ENCODE assay signal across 8 cellular contexts in genomic region chr9:122099271-122099869, GRCh38. TPM values are rescaled to one million over a fixed set of nuclear protein-coding genes. Genes with fewer than 3 reads are reported as not detected.
DNase-seq lines count a peak whose midpoint lies in the region; ATAC-seq and TF ChIP-seq lines count a peak whose summit lies in the region.
"Had no signal": no experiment of that assay in that cellular context is flagged by ENCODE, and none has a peak within 500 bp of the region (broad histone marks: within the 10 kb centered on the region; RNA-seq: fewer than 3 reads in every experiment).

No MANE protein-coding gene starts in this region.

- H3K36me3 ChIP-seq in effector memory CD4-positive, alpha-beta T cell (ENCODE audit: control insufficient read depth, insufficient read depth, low read length) = no peaks in the 10 kb centered on the region

- H3K27me3 ChIP-seq in effector memory CD4-positive, alpha-beta T cell (replicated peaks; ENCODE audit: control insufficient read depth, insufficient read depth, low read length, poor library complexity, severe bottlenecking) = no peaks in the 10 kb centered on the region

- no peak overlapping the region for H3K4me3 Mint-ChIP-seq in mesothelial cell of epicardium

- H3K4me1 ChIP-seq in effector memory CD4-positive, alpha-beta T cell (ENCODE audit: control insufficient read depth, insufficient read depth, low read length, poor library complexity, severe bottlenecking) = no peaks in the 10 kb centered on the region

- H3K27ac Mint-ChIP-seq in mesothelial cell of epicardium = no peak overlapping the region

- H3K27ac ChIP-seq in effector memory CD4-positive, alpha-beta T cell (ENCODE audit: insufficient read depth, low read length, poor library complexity, severe bottlenecking) = no peak overlapping the region
- H3K27ac ChIP-seq: skin epidermis had no signal

- peaks cover 41% of the 10 kb centered on the region for H3K27me3 Mint-ChIP-seq in mesothelial cell of epicardium (ENCODE audit: low read depth)

- peak; percentile 75 for ATAC-seq in GM18498 (IDR thresholded peaks at IDR 0.05; ENCODE audit: unreplicated experiment)
- ATAC-seq in HG03565 (IDR thresholded peaks at IDR 0.05; ENCODE audit: unreplicated experiment) = peak; percentile 57

- DNase-seq in NOMO-1 treated with dmso at 0.1 percent for 144 hours (lab: John Stamatoyannopoulos, UW; ENCODE audit: unreplicated experiment) (peak; percentile 51), mesothelial cell of epicardium (ENCODE audit: low spot score in 2 of 2, unreplicated experiment in 2 of 2) (peak; percentile 64 to 81)
- peak; percentile 54 to 55 for DNase-seq in activated CD8-positive, alpha-beta memory T cell treated with anti-CD3 and anti-CD28 coated beads for 4 hours (ENCODE audit: low read depth in 2 of 2)
- DNase-seq in effector memory CD4-positive, alpha-beta T cell = peak; percentile 56 to 73 (median 64)
- peak; percentile 59 to 67 for DNase-seq in stimulated activated CD8-positive, alpha-beta memory T cell treated with anti-CD3 and anti-CD28 coated beads, Interleukin-2, amount 100 ng/mL, for 1 hour (ENCODE audit: low read depth in 2 of 2)

- H3K9me3 ChIP-seq in effector memory CD4-positive, alpha-beta T cell (ENCODE audit: control insufficient read depth, low read length) = no peaks in the 10 kb centered on the region

- no peaks in the 10 kb centered on the region for H3K4me1 Mint-ChIP-seq in mesothelial cell of epicardium

- no peak overlapping the region for H3K4me3 ChIP-seq in effector memory CD4-positive, alpha-beta T cell (ENCODE audit: insufficient read depth, low read depth, low read length, poor library complexity, severe bottlenecking)
- H3K4me3 ChIP-seq: skin epidermis had no signal

- peak; percentile 98 for TF ChIP-seq CTCF in mesothelial cell of epicardium (IDR thresholded peaks at IDR 0.05; ENCODE audit: unreplicated experiment)

- no peaks in the 10 kb centered on the region for H3K36me3 Mint-ChIP-seq in mesothelial cell of epicardium

- peaks cover 7% of the 10 kb centered on the region for H3K9me3 Mint-ChIP-seq in mesothelial cell of epicardium

RNA-seq across cellular contexts. Expression of gene TTLL11, which starts 6.3 kb away (rescaled TPM):
- total RNA-seq in mesothelial cell of epicardium = 4.8 to 7.2 TPM (median 5.2 TPM) in 3 replicates
